8 cellular contexts compared by ENCODE assay signal in the genomic region with DNA sequence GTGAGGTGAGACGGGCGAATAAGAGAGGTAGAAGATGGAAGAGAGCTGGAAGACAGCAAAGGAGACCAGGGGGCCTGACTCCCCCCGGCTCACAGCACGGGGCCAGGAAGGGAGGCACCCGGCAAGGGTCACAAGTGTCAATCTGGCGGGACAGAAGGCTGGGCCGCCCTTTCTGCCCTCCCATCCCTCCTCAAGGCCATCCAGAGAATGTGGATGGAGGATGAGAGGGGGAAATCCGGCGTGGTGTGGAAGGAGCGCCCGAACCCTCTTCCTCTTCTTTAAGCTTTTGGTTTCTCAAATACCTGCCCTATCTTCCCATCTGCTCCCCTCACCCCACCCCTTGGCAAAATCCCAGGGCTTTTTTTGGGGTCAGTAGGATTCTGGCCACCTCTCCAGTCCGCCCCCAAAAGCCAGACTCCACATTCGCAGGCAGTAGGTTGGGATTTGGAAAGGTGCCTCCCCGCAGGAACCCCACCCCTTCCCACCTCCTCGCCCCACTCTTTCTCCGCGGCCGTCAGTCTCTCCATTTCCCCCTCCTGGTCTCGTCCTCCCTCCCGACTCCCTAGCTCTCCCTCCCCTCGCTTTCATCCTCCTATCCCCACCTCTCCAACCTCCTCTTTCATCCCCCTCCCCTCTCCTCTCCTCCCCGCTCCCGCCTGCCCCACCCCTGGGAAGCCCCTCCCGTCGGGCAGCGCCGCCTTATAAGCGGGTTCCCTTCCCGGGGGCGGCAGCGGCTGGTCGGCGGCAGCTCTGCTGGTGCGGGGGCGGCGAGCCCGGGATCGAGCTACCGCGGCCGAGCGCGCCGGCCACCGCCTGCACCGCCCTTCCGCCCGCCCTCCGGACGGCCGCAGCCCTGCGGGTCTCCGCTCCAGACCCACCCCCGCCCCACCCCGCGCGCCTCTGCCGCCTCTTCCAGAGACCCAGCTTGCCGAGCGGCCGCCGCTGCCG. TPM values are rescaled to one million over a fixed set of nuclear protein-coding genes. Genes with fewer than 3 reads are reported as not detected.
DNase-seq lines count a peak whose midpoint lies in the region; ATAC-seq and TF ChIP-seq lines count a peak whose summit lies in the region.

A gene with protein sequence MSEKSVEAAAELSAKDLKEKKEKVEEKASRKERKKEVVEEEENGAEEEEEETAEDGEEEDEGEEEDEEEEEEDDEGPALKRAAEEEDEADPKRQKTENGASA (plus strand): TSS at position 730 of the 948 bp plus-strand sequence. CDS start 343 bp downstream, outside the sequence.

- H3K36me3 Mint-ChIP-seq in activated CD8-positive, alpha-beta T cell treated with anti-CD3 and anti-CD28 coated beads for 36 hours (ENCODE audit: low read depth) = peaks cover 15% of the 10 kb centered on the region
- H3K36me3 Mint-ChIP-seq in naive thymus-derived CD4-positive, alpha-beta T cell = peaks cover 0 to 2% (median 0%) of the 10 kb centered on the region in 5 donors

- 5 to 6% methylated on average over 58 to 63 of the region's 63 CpGs for WGBS in aorta, 2 donors

- no peaks in the 10 kb centered on the region for H3K9me3 Mint-ChIP-seq in activated CD8-positive, alpha-beta T cell treated with anti-CD3 and anti-CD28 coated beads for 36 hours
- H3K9me3 Mint-ChIP-seq in naive thymus-derived CD4-positive, alpha-beta T cell = no peaks in the 10 kb centered on the region

- DNase-seq in activated CD8-positive, alpha-beta memory T cell treated with anti-CD3 and anti-CD28 coated beads, Interleukin-2, amount 50 U/mL, for 4 hours = no peak
- DNase-seq in NCI-H2107 (lab: John Stamatoyannopoulos, UW) (peak; percentile 76), fibroblast of mammary gland (ENCODE audit: low read depth) (peak; percentile 93), aorta (peak; percentile 90 to 95)
- no peak for DNase-seq in activated CD8-positive, alpha-beta T cell treated with anti-CD3 and anti-CD28 coated beads for 36 hours
- DNase-seq in naive thymus-derived CD4-positive, alpha-beta T cell = peak in 1 of 9 donors; percentile 78

- peaks cover 37% of the 10 kb centered on the region for H3K4me1 Mint-ChIP-seq in activated CD8-positive, alpha-beta T cell treated with anti-CD3 and anti-CD28 coated beads for 36 hours (ENCODE audit: low read depth)
- peaks cover 22 to 49% (median 33%) of the 10 kb centered on the region in 7 donors for H3K4me1 Mint-ChIP-seq in naive thymus-derived CD4-positive, alpha-beta T cell

- peak within 1 kb of the TSS; percentile 71 for H3K4me3 Mint-ChIP-seq in activated CD8-positive, alpha-beta T cell treated with anti-CD3 and anti-CD28 coated beads for 36 hours
- peak within 1 kb of the TSS; percentile 82 to 96 (median 88) for H3K4me3 Mint-ChIP-seq in naive thymus-derived CD4-positive, alpha-beta T cell

- no peaks in the 10 kb centered on the region for H3K36me3 ChIP-seq in naive thymus-derived CD4-positive, alpha-beta T cell (ENCODE audit: control insufficient read depth in 2 of 3, insufficient read depth in 3 of 3, low read length in 3 of 3)
- peaks cover 0 to 5% of the 10 kb centered on the region in 2 donors for H3K36me3 ChIP-seq in aorta (ENCODE audit: control insufficient read depth in 1 of 2, insufficient read depth in 2 of 2, low read length in 1 of 2)

- H3K4me3 ChIP-seq in fibroblast of mammary gland (ENCODE audit: control insufficient read depth, low read depth, low read length) = peak within 1 kb of the TSS; percentile 92
- peak within 1 kb of the TSS; percentile 51 for H3K4me3 ChIP-seq in naive thymus-derived CD4-positive, alpha-beta T cell (ENCODE audit: low read length)
- H3K4me3 ChIP-seq in aorta (ENCODE audit: low read length in 2 of 2) = peak within 1 kb of the TSS; percentile 54 to 94

- POLR2A ChIA-PET in activated CD8-positive, alpha-beta memory T cell treated with anti-CD3 and anti-CD28 coated beads for 36 hours (lab: Charles Lee) = interaction anchor here (0.5 to 2.9 kb wide), 8 partner anchors 8 to 172 kb away, joined by 3 to 14 read pairs (median 4); partner anchors contain the start of genes MLF2, SPSB2 and ZNF384
- POLR2A ChIA-PET in activated CD8-positive, alpha-beta T cell treated with anti-CD3 and anti-CD28 coated beads for 36 hours (lab: Charles Lee) = interaction anchor here (0.8 to 4.9 kb wide), 10 partner anchors 8 to 101 kb away, joined by 3 to 31 read pairs (median 4); partner anchors contain the start of genes MLF2 and TPI1
- POLR2A ChIA-PET in naive thymus-derived CD4-positive, alpha-beta T cell (lab: Charles Lee) = interaction anchor here (0.6 to 3.2 kb wide), 14 partner anchors 8 to 357 kb away, joined by 3 to 18 read pairs (median 4); partner anchors contain the start of genes CD4, COPS7A, GPR162 and MLF2

- CTCF ChIA-PET in activated CD8-positive, alpha-beta memory T cell treated with anti-CD3 and anti-CD28 coated beads for 36 hours (lab: Charles Lee) = interaction anchor here (0.8 to 4.2 kb wide), 26 partner anchors 8 to 343 kb away, joined by 3 to 45 read pairs (median 4); partner anchors contain the start of genes C12orf57, COPS7A, GPR162 and MLF2
- CTCF ChIA-PET in activated CD8-positive, alpha-beta T cell treated with anti-CD3 and anti-CD28 coated beads for 36 hours (lab: Charles Lee) = interaction anchor here (0.6 to 6.2 kb wide), 33 partner anchors 8 to 417 kb away, joined by 3 to 89 read pairs (median 4); partner anchors contain the start of genes CD4, COPS7A, GPR162 and MLF2
- CTCF ChIA-PET in naive thymus-derived CD4-positive, alpha-beta T cell (lab: Charles Lee) = interaction anchor here (0.7 to 3.6 kb wide), 11 partner anchors 9 to 322 kb away, joined by 3 to 24 read pairs (median 6); partner anchors contain the start of genes CD4 and MLF2

- H3K27ac ChIP-seq in naive thymus-derived CD4-positive, alpha-beta T cell (ENCODE audit: low read depth, low read length) = no peak within 1 kb of the TSS
- H3K27ac ChIP-seq in aorta (ENCODE audit: low read depth in 1 of 2, low read length in 2 of 2) = peak within 1 kb of the TSS; percentile 74 to 91

- peak within 1 kb of the TSS; percentile 64 for H3K27ac Mint-ChIP-seq in activated CD8-positive, alpha-beta T cell treated with anti-CD3 and anti-CD28 coated beads for 36 hours
- peak within 1 kb of the TSS; percentile 12 to 88 (median 62) for H3K27ac Mint-ChIP-seq in naive thymus-derived CD4-positive, alpha-beta T cell

- peaks cover 7 to 16% of the 10 kb centered on the region in 2 donors for H3K4me1 ChIP-seq in naive thymus-derived CD4-positive, alpha-beta T cell (ENCODE audit: control insufficient read depth in 2 of 2, insufficient read depth in 2 of 2, low read length in 2 of 2)
- H3K4me1 ChIP-seq in aorta (ENCODE audit: control insufficient read depth in 1 of 2, insufficient read depth in 2 of 2, low read length in 2 of 2) = no peaks in the 10 kb centered on the region

- peaks cover 32% of the 10 kb centered on the region for H3K27me3 Mint-ChIP-seq in activated CD8-positive, alpha-beta T cell treated with anti-CD3 and anti-CD28 coated beads for 36 hours
- peaks cover 5 to 45% (median 26%) of the 10 kb centered on the region in 5 donors for H3K27me3 Mint-ChIP-seq in naive thymus-derived CD4-positive, alpha-beta T cell

- peak; percentile 19 for ATAC-seq in HG02678 (IDR thresholded peaks at IDR 0.05; ENCODE audit: unreplicated experiment)
- no peak for ATAC-seq in activated CD8-positive, alpha-beta T cell treated with anti-CD3 and anti-CD28 coated beads for 36 hours
- ATAC-seq in naive thymus-derived CD4-positive, alpha-beta T cell = peak; percentile 1
- ATAC-seq in aorta (ENCODE audit: low FRiP score) = peak; percentile 71

- H3K27me3 ChIP-seq in naive thymus-derived CD4-positive, alpha-beta T cell (ENCODE audit: control insufficient read depth in 2 of 2, insufficient read depth in 2 of 2, low read length in 2 of 2) = no peaks in the 10 kb centered on the region
- H3K27me3 ChIP-seq in aorta (ENCODE audit: control insufficient read depth in 1 of 2, insufficient read depth in 2 of 2, low read length in 1 of 2) = no peaks in the 10 kb centered on the region

- TF ChIP-seq CTCF in activated CD8-positive, alpha-beta T cell treated with anti-CD3 and anti-CD28 coated beads for 36 hours (IDR thresholded peaks at IDR 0.05) = no peak
- TF ChIP-seq CTCF in fibroblast of mammary gland (conservative IDR thresholded peaks at IDR 0.05; ENCODE audit: control insufficient read depth, insufficient read depth, low read depth, low read length) = no peak

- intact Hi-C loops in activated CD8-positive, alpha-beta T cell treated with anti-CD3 and anti-CD28 coated beads for 36 hours (cut with micrococcal nuclease) = no loop called here
- intact Hi-C loops in naive thymus-derived CD4-positive, alpha-beta T cell (cut with micrococcal nuclease) = loop anchor here (1.0 to 10.0 kb wide), 2 partner anchors 13 to 189 kb away; partner anchors contain the start of genes MLF2 (in 1 of the 2) and PTPN6 (in 1 of the 2)
- intact Hi-C loops in aorta (cut with DNase I) = loop anchor here in 1 of 2 donors (1.0 to 5.0 kb wide), 3 partner anchors 13 to 159 kb away; partner anchors contain the start of genes CHD4, MLF2 and SPSB2

- H3K9me3 ChIP-seq in naive thymus-derived CD4-positive, alpha-beta T cell (ENCODE audit: control insufficient read depth in 2 of 3, low read length in 3 of 3) = no peaks in the 10 kb centered on the region
- no peaks in the 10 kb centered on the region for H3K9me3 ChIP-seq in aorta (ENCODE audit: control insufficient read depth, low read length)

RNA-seq across cellular contexts. Expression of the gene that starts here (rescaled TPM):
- 10 to 100 TPM; 87.1 to 97.7 TPM for total RNA-seq in activated CD8-positive, alpha-beta memory T cell treated with anti-CD3 and anti-CD28 coated beads for 36 hours
- 10 to 100 TPM; 78.6 TPM for total RNA-seq in activated CD8-positive, alpha-beta T cell treated with anti-CD3 and anti-CD28 coated beads for 36 hours
- 100 to 1,000 TPM in 1 of 5 experiments, 10 to 100 TPM in 1, 1 to 10 TPM in 3; 1.4 to 125 (median 3.5) TPM for total RNA-seq in naive thymus-derived CD4-positive, alpha-beta T cell
- polyA plus RNA-seq in naive thymus-derived CD4-positive, alpha-beta T cell = not detected
- 100 to 1,000 TPM; 358 to 396 TPM for total RNA-seq in aorta
- polyA plus RNA-seq in aorta = 100 to 1,000 TPM; 549 to 584 TPM

Comparison
In these comparisons a context has a peak if more than half of its experiments do, and no peak if none do; other contexts are left out.
1. RNA of the gene that starts here (polyA plus RNA-seq): 549 to 584 TPM in aorta; not detected in naive thymus-derived CD4-positive, alpha-beta T cell; every median in the first group is over 100 times any median in the second.
2. DNase-seq: peak in NCI-H2107 (single experiment), fibroblast of mammary gland (single experiment) and aorta (2 of 2); none in activated CD8-positive, alpha-beta memory T cell treated with anti-CD3 and anti-CD28 coated beads, Interleukin-2, amount 50 U/mL, for 4 hours (single experiment) and activated CD8-positive, alpha-beta T cell treated with anti-CD3 and anti-CD28 coated beads for 36 hours (single experiment).
3. Peak in every context shown above with its lines, with median percentiles within 50 percentile points of each other: H3K4me3 ChIP-seq.